In the genomic region with DNA sequence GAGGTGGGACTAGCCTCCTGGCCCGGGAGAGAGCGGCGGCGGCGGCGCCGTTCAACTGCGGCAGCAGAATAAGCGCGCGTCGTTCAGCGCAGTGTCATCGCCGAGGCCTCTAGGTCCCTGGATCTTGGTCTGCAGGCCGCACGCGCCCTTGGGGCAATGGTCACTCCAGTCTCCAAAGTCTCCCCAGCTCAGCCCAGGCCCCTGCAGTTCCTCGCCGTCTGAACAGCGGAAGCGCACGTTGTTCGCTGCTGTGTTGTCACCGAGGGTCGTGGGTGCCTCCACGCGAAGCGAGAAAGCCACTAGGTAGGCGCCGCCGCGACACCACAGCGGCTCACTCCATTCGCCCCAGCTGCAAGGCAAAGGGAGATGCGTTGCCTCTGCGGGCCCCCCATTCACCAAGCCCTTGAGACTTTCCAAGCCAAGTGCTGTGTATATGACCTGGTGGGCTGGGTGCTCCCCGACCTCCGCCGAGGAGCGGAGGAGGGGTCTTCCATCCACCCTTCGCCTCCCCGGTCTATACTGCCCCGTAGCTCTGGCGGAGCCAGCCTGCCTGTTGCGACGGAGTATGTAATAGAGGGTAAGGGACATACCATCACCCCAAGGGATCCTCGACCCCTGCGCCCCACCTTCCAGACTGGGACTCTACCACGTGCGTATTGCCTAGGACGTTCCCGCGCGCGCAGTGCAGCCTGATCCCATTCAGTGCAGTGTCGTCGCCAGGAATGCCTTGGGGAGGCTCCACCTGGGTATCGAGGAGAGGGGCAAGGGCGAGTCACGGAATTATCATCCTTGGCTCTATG, we compare ENCODE assay signal across 11 cellular contexts. TPM values are rescaled to one million over a fixed set of nuclear protein-coding genes. Genes with fewer than 3 reads are reported as not detected.
DNase-seq lines count a peak whose midpoint lies in the region; ATAC-seq, FAIRE-seq and TF ChIP-seq lines count a peak whose summit lies in the region.
"Had no signal": no experiment of that assay in that cellular context is flagged by ENCODE, and none has a peak within 500 bp of the region (broad histone marks: within the 10 kb centered on the region; RNA-seq: fewer than 3 reads in every experiment).

No MANE protein-coding gene starts in this region.

- no peak overlapping the region for H3K14ac ChIP-seq in H1 (ENCODE audit: insufficient read length)

- no peak overlapping the region; the same call in 1 of the 2 replicates for H2AK5ac ChIP-seq in H1 (ENCODE audit: low read depth, low read length)

- DNase-seq in CD14-positive monocyte (ENCODE audit: low spot score) (no peak), H1 (ENCODE audit: low read depth in 1 of 2, low spot score in 2 of 2) (no peak), NCI-H2171 treated with DMSO at 0.1 percent for 48 hours (lab: John Stamatoyannopoulos, UW) (no peak), COLO829 (ENCODE audit: low spot score) (no peak), hippocampal formation (lab: John Stamatoyannopoulos, UW) (no peak)
- DNase-seq: activated CD4-positive, alpha-beta T cell treated with anti-CD3 and anti-CD28 coated beads for 4 hours; GF-D8 had no signal

- H3K9ac ChIP-seq in HUES48 (ENCODE audit: low read depth, low read length), result no peak overlapping the region
- H3K9ac ChIP-seq in H1 (replicated peaks in 1 of 4; ENCODE audit: extremely low read depth in 1 of 4, low read depth in 3 of 4, low read length in 3 of 4), result no peak overlapping the region
- no peak overlapping the region for H3K9ac ChIP-seq in parathyroid adenoma

- intact Hi-C loops in CD14-positive monocyte (cut with micrococcal nuclease), result loop anchor here in 1 of 2 donors (2.0 to 5.0 kb wide), 2 partner anchors 15 to 102 kb away; partner anchors contain the start of gene TM4SF5

- H2BK20ac ChIP-seq in H1 (ENCODE audit: low read length), result no peak overlapping the region

- peaks cover 77 to 90% (median 85%) of the 10 kb centered on the region in 3 donors for H3K27me3 Mint-ChIP-seq in CD14-positive monocyte (ENCODE audit: low read depth in 3 of 3)

- no peak overlapping the region for H3K23ac ChIP-seq in H1 (ENCODE audit: insufficient read length)

- FAIRE-seq in H1 (lab: Jason Lieb, UNC), result no peak

- 0 out of 2 replicates have a peak overlapping the region, but pooled peaks have one; percentile 27 for H2BK12ac ChIP-seq in H1 (ENCODE audit: low read depth, low read length)

- H3K79me2 ChIP-seq in H1 (ENCODE audit: control insufficient read depth in 1 of 2, insufficient read depth in 2 of 2, low read length in 2 of 2) (no peaks in the 10 kb centered on the region), parathyroid adenoma (no peaks in the 10 kb centered on the region)

- H3K79me1 ChIP-seq in H1 (ENCODE audit: low read depth, low read length), result no peaks in the 10 kb centered on the region

- H2BK5ac ChIP-seq in H1 (ENCODE audit: low read depth, low read length), result no peak overlapping the region

- H3K36me3 Mint-ChIP-seq in CD14-positive monocyte, result peaks cover 10 to 24% of the 10 kb centered on the region in 2 donors

- H4K8ac ChIP-seq in H1 (ENCODE audit: extremely low read depth, insufficient read depth, low read length), result peak overlapping the region; percentile 11; the same call in 1 of the 2 replicates

- peak overlapping the region; percentile 29; the same call in 1 of the 2 replicates for H2BK15ac ChIP-seq in H1 (ENCODE audit: low read length)

- H3K4me1 Mint-ChIP-seq in CD14-positive monocyte, result peaks cover 43% of the 10 kb centered on the region

- H3K18ac ChIP-seq in H1 (ENCODE audit: extremely low read depth, low read length), result no peak overlapping the region; the same call in 1 of the 2 replicates

- peaks cover 3 to 35% (median 9%) of the 10 kb centered on the region in 7 donors for H3K9me3 Mint-ChIP-seq in CD14-positive monocyte

- 95% methylated on average over 57 of the region's 61 CpGs; no CpG with 5 or more reads in 1 of the 2 experiments for WGBS in H1 (ENCODE audit: extremely low coverage in 1 of 2, insufficient coverage in 1 of 2, insufficient read length in 1 of 2, insufficient replicate concordance in 2 of 2, low coverage in 1 of 2, low lambda C conversion rate in 2 of 2, missing lambda C conversion rate in 1 of 2), 2 experiments

- POLR2A ChIA-PET in H1 (lab: Charles Lee; ENCODE audit: partially characterized antibody), result interaction anchor here (1.3 kb wide), 1 partner anchor 124 kb away, joined by 3 read pairs; no protein-coding TSS in a partner anchor

- no peak for TF ChIP-seq RAD21 in H1 (IDR thresholded peaks at IDR 0.05 in 1 of 2, conservative IDR thresholded peaks at IDR 0.05 in 1 of 2; ENCODE audit: low read depth in 2 of 2, low read length in 2 of 2)

- H3K9me3 ChIP-seq in HUES48 (ENCODE audit: control insufficient read depth, insufficient read depth, low read length) (no peaks in the 10 kb centered on the region), H1 (ENCODE audit: insufficient read depth in 2 of 2, low read depth in 1 of 2, low read length in 1 of 2) (no peaks in the 10 kb centered on the region), parathyroid adenoma (ENCODE audit: control insufficient read depth, low read length) (no peaks in the 10 kb centered on the region)

- H3K4me3 ChIP-seq in HUES48 (ENCODE audit: low read depth, low read length) (peak overlapping the region; percentile 7; the same call in 1 of the 2 replicates), H1 (ENCODE audit: extremely low read depth in 1 of 4, insufficient read depth in 2 of 4, low read depth in 3 of 4, low read length in 4 of 4) (no peak overlapping the region), parathyroid adenoma (ENCODE audit: low read depth, low read length) (peak overlapping the region; percentile 50)
- H3K4me3 ChIP-seq: cardiac muscle cell had no signal

- H3K27ac Mint-ChIP-seq in CD14-positive monocyte, result peak overlapping the region in 1 of 7 donors; percentile 30

- peaks cover 84% of the 10 kb centered on the region for H3K27me3 ChIP-seq in HUES48 (ENCODE audit: control insufficient read depth, insufficient read depth, low read length)
- peaks cover 3 to 23% (median 15%) of the 10 kb centered on the region in 4 experiments; a peak in 6 of 7 replicates for H3K27me3 ChIP-seq in H1 (replicated peaks in 1 of 4; ENCODE audit: control insufficient read depth in 3 of 4, extremely low read depth in 1 of 4, insufficient read depth in 3 of 4, low read length in 3 of 4)
- H3K27me3 ChIP-seq in parathyroid adenoma (ENCODE audit: control insufficient read depth, insufficient read depth, low read length), result no peaks in the 10 kb centered on the region

- H4K91ac ChIP-seq in H1 (replicated peaks; ENCODE audit: insufficient read length, low read length), result no peak overlapping the region

- H2BK120ac ChIP-seq in H1 (replicated peaks; ENCODE audit: low read depth, low read length), result no peak overlapping the region

- H2AFZ ChIP-seq in H1 (ENCODE audit: low read length) (no peak overlapping the region), parathyroid adenoma (peak overlapping the region; percentile 72)

- no peak for ATAC-seq in GM21423 (IDR thresholded peaks at IDR 0.05; ENCODE audit: unreplicated experiment)

- TF ChIP-seq POLR2A in H1 (IDR thresholded peaks at IDR 0.05; ENCODE audit: control extremely low read depth in 1 of 2, low read depth in 2 of 2, low read length in 2 of 2), result no peak

- H3K36me3 ChIP-seq in HUES48 (ENCODE audit: control insufficient read depth, insufficient read depth, low read length) (no peaks in the 10 kb centered on the region), H1 (ENCODE audit: control insufficient read depth in 2 of 4, insufficient read depth in 4 of 4, low read length in 3 of 4) (no peaks in the 10 kb centered on the region), parathyroid adenoma (ENCODE audit: control insufficient read depth, insufficient read depth, low read length) (no peaks in the 10 kb centered on the region)
- H3K36me3 ChIP-seq: cardiac muscle cell had no signal

- H3K27ac ChIP-seq in HUES48 (ENCODE audit: low read depth, low read length) (no peak overlapping the region), H1 (ENCODE audit: low read depth, low read length) (no peak overlapping the region), parathyroid adenoma (peak overlapping the region; percentile 85)
- H3K27ac ChIP-seq: cardiac muscle cell had no signal

- H3K56ac ChIP-seq in H1 (replicated peaks; ENCODE audit: insufficient read length, low read depth, low read length), result no peak overlapping the region

- peaks cover 16% of the 10 kb centered on the region for H3K23me2 ChIP-seq in H1 (ENCODE audit: low read depth, low read length)

- H3K4me2 ChIP-seq in H1 (ENCODE audit: insufficient read depth in 1 of 2, low read depth in 2 of 2, low read length in 2 of 2) (no peak overlapping the region), parathyroid adenoma (ENCODE audit: low read length) (peak overlapping the region; percentile 71)

- H3K4me1 ChIP-seq in HUES48 (ENCODE audit: control insufficient read depth, insufficient read depth, low read length), result peaks cover 22% of the 10 kb centered on the region
- peaks cover 0 to 14% (median 8%) of the 10 kb centered on the region in 4 experiments; a peak in 5 of 7 replicates for H3K4me1 ChIP-seq in H1 (replicated peaks in 1 of 4; ENCODE audit: control insufficient read depth in 3 of 4, insufficient read depth in 4 of 4, low read length in 3 of 4)
- peaks cover 19% of the 10 kb centered on the region for H3K4me1 ChIP-seq in parathyroid adenoma

- peaks cover 0 to 2% of the 10 kb centered on the region in 2 experiments for H4K20me1 ChIP-seq in H1 (replicated peaks in 1 of 2; ENCODE audit: control insufficient read depth in 1 of 2, insufficient read depth in 2 of 2, low read length in 2 of 2)

- TF ChIP-seq CTCF in CD14-positive monocyte (IDR thresholded peaks at IDR 0.05), result no peak
- TF ChIP-seq CTCF in H1 (IDR thresholded peaks at IDR 0.05; ENCODE audit: control extremely low read depth in 1 of 3, insufficient read depth in 1 of 3, low read depth in 1 of 3, low read length in 3 of 3), result no peak
- no peak for TF ChIP-seq CTCF in parathyroid adenoma (IDR thresholded peaks at IDR 0.05)

- no peak overlapping the region for H4K5ac ChIP-seq in H1 (ENCODE audit: insufficient read length, low read depth, low read length)

- CTCF ChIA-PET in H1 (lab: Charles Lee; ENCODE audit: partially characterized antibody), result interaction anchor here (0.5 to 2.9 kb wide), 11 partner anchors 7 to 216 kb away, joined by 3 to 16 read pairs (median 4); no protein-coding TSS in a partner anchor

- TF ChIP-seq EP300 in H1 (IDR thresholded peaks at IDR 0.05; ENCODE audit: borderline replicate concordance in 1 of 2, low read depth in 2 of 2, low read length in 2 of 2), result no peak

- no peak overlapping the region for H3K4ac ChIP-seq in H1 (replicated peaks; ENCODE audit: insufficient read length, low read depth, low read length)

- H3K4me3 Mint-ChIP-seq in CD14-positive monocyte, result peak overlapping the region; percentile 64 to 89

RNA-seq across cellular contexts. Expression of gene VMO1, which starts 0.7 kb away (rescaled TPM):
- under 1 TPM; 0.54 to 0.79 TPM for polyA plus RNA-seq in CD14-positive monocyte
- not detected in 2 replicates for total RNA-seq in H1 (2021; fragmentation: NEBNext Ultra II Directional; extraction: Animal tissue kit (Norgen Biotek cat#: 25700))
- 0.30 and 0.78 TPM in 2 replicates for polyA plus RNA-seq in H1 (2011; rRNA removed)
- 0.65 TPM for polyA plus RNA-seq in H1 (2011; cell fraction: cytosol; rRNA removed)
- 0.60 TPM for polyA plus RNA-seq in H1 (2011; cell fraction: nucleus; rRNA removed)
- polyA plus RNA-seq in H1 (2012, experiment 1 of 2), result 0.36 to 1.1 TPM in 2 of 4 replicates, not detected in the others
- not detected for polyA plus RNA-seq in H1 (2012, experiment 2 of 2)
- polyA plus RNA-seq in H1 (2013, experiment 1 of 2), result 0.47 TPM
- 0.42 TPM for polyA plus RNA-seq in H1 (2013, experiment 2 of 2)
- not detected in 2 replicates for polyA minus RNA-seq in H1 (2011; rRNA and poly(A)+ RNA removed)
- not detected for polyA minus RNA-seq in H1 (2011; cell fraction: cytosol; rRNA and poly(A)+ RNA removed)
- not detected for polyA minus RNA-seq in H1 (2011; cell fraction: nucleus; rRNA and poly(A)+ RNA removed)

RNA-seq across cellular contexts. Expression of gene GLTPD2, which starts 3.3 kb away (rescaled TPM):
- 1 to 10 TPM; 1.5 to 2.1 TPM for polyA plus RNA-seq in CD14-positive monocyte
- total RNA-seq in H1 (2021; fragmentation: NEBNext Ultra II Directional; extraction: Animal tissue kit (Norgen Biotek cat#: 25700)), result not detected in 2 replicates
- polyA plus RNA-seq in H1 (2011; rRNA removed), result 0.06 TPM in 1 of 2 replicates, not detected in the other
- 0.10 TPM for polyA plus RNA-seq in H1 (2011; cell fraction: cytosol; rRNA removed)
- polyA plus RNA-seq in H1 (2011; cell fraction: nucleus; rRNA removed), result 0.11 TPM
- 0.33 to 0.43 TPM (median 0.37 TPM) in 3 of 4 replicates, not detected in the other for polyA plus RNA-seq in H1 (2012, experiment 1 of 2)
- not detected for polyA plus RNA-seq in H1 (2012, experiment 2 of 2)
- 0.04 TPM for polyA plus RNA-seq in H1 (2013, experiment 1 of 2)
- 0.04 TPM for polyA plus RNA-seq in H1 (2013, experiment 2 of 2)
- polyA minus RNA-seq in H1 (2011; rRNA and poly(A)+ RNA removed), result not detected in 2 replicates
- not detected for polyA minus RNA-seq in H1 (2011; cell fraction: cytosol; rRNA and poly(A)+ RNA removed)
- not detected for polyA minus RNA-seq in H1 (2011; cell fraction: nucleus; rRNA and poly(A)+ RNA removed)
- total RNA-seq: cardiac muscle cell had no signal

RNA-seq across cellular contexts. Expression of gene PSMB6, which starts 10.5 kb away (rescaled TPM):
- polyA plus RNA-seq in CD14-positive monocyte (100 to 1,000 TPM; 361 to 364 TPM), H1 (2011; rRNA removed) (635 and 737 TPM in 2 replicates)
- 264 and 278 TPM in 2 replicates for total RNA-seq in H1 (2021; fragmentation: NEBNext Ultra II Directional; extraction: Animal tissue kit (Norgen Biotek cat#: 25700))
- polyA plus RNA-seq in H1 (2011; cell fraction: cytosol; rRNA removed), result 524 TPM
- polyA plus RNA-seq in H1 (2011; cell fraction: nucleus; rRNA removed), result 323 TPM
- 261 to 426 TPM (median 395 TPM) in 4 replicates for polyA plus RNA-seq in H1 (2012, experiment 1 of 2)
- polyA plus RNA-seq in H1 (2012, experiment 2 of 2), result 280 TPM
- 303 TPM for polyA plus RNA-seq in H1 (2013, experiment 1 of 2)
- 320 TPM for polyA plus RNA-seq in H1 (2013, experiment 2 of 2)
- polyA minus RNA-seq in H1 (2011; rRNA and poly(A)+ RNA removed), result 293 and 336 TPM in 2 replicates
- polyA minus RNA-seq in H1 (2011; cell fraction: cytosol; rRNA and poly(A)+ RNA removed), result 101 TPM
- 78.6 TPM for polyA minus RNA-seq in H1 (2011; cell fraction: nucleus; rRNA and poly(A)+ RNA removed)

RNA-seq across cellular contexts. Expression of gene TM4SF5, which starts 13.8 kb away (rescaled TPM):
- polyA plus RNA-seq in CD14-positive monocyte (not detected), H1 (2011; rRNA removed) (not detected in 2 replicates)
- not detected in 2 replicates for total RNA-seq in H1 (2021; fragmentation: NEBNext Ultra II Directional; extraction: Animal tissue kit (Norgen Biotek cat#: 25700))
- 0.09 TPM for polyA plus RNA-seq in H1 (2011; cell fraction: cytosol; rRNA removed)
- polyA plus RNA-seq in H1 (2011; cell fraction: nucleus; rRNA removed), result not detected
- not detected in 4 replicates for polyA plus RNA-seq in H1 (2012, experiment 1 of 2)
- polyA plus RNA-seq in H1 (2012, experiment 2 of 2), result not detected
- not detected for polyA plus RNA-seq in H1 (2013, experiment 1 of 2)
- polyA plus RNA-seq in H1 (2013, experiment 2 of 2), result not detected
- not detected in 2 replicates for polyA minus RNA-seq in H1 (2011; rRNA and poly(A)+ RNA removed)
- not detected for polyA minus RNA-seq in H1 (2011; cell fraction: cytosol; rRNA and poly(A)+ RNA removed)
- polyA minus RNA-seq in H1 (2011; cell fraction: nucleus; rRNA and poly(A)+ RNA removed), result not detected
- total RNA-seq: cardiac muscle cell had no signal
- polyA plus RNA-seq: cardiac muscle cell had no signal

Comparison
In these comparisons a context has a peak if more than half of its experiments do, and no peak if none do; other contexts are left out.
1. H3K4me3 ChIP-seq: peak in HUES48 (single experiment) and parathyroid adenoma (single experiment); none in H1 (0 of 4).